In genomic region chr21:46390603-46391545, GRCh38 we compare ENCODE assay signal across 12 cellular contexts.
"Had no signal": no experiment of that assay in that cellular context is flagged by ENCODE, and none has a peak within 500 bp of the region (broad histone marks: within the 10 kb centered on the region; RNA-seq: fewer than 3 reads in every experiment).

No MANE protein-coding gene starts in this region.

- DNase-seq: activated CD4-positive, CD25-positive, alpha-beta regulatory T cell treated with anti-CD3 and anti-CD28 coated beads, Interleukin-2, amount 50 U/mL, for 72 hours; dorsolateral prefrontal cortex; kidney glomerular epithelial cell; mesendoderm; stimulated activated naive CD4-positive, alpha-beta T cell; T-helper 9 cell; transverse colon had no signal

- H3K4me3 Mint-ChIP-seq: activated T-helper 1 cell treated with anti-CD3 and anti-CD28 coated beads, Interleukin-12 subunit alpha, Interleukin-12 subunit beta, Interleukin-2, Interleukin-4 antibody, amounts not matched to agents 30 ng/mL and 10 ng/mL and 1 ng/mL, durations not matched to agents 14 hours and 24 hours and 36 hours; nephron had no signal

- H3K9me3 Mint-ChIP-seq: activated T-helper 1 cell treated with anti-CD3 and anti-CD28 coated beads, Interleukin-12 subunit alpha, Interleukin-12 subunit beta, Interleukin-2, Interleukin-4 antibody, amounts not matched to agents 30 ng/mL and 10 ng/mL and 1 ng/mL, durations not matched to agents 14 hours and 24 hours and 36 hours; nephron had no signal

- H3K4me3 ChIP-seq: ascending aorta, dorsolateral prefrontal cortex, hepatocyte, SJSA1, transverse colon had no signal

- H3K9me3 ChIP-seq: ascending aorta, SJSA1, transverse colon had no signal

- H3K27me3 ChIP-seq: ascending aorta, dorsolateral prefrontal cortex, hepatocyte, SJSA1, transverse colon had no signal

- H3K4me2 ChIP-seq: hepatocyte had no signal

- H2AFZ ChIP-seq: hepatocyte had no signal

- H3K4me1 ChIP-seq: SJSA1, transverse colon had no signal

- H3K79me2 ChIP-seq: hepatocyte had no signal

- H3K27ac ChIP-seq: ascending aorta, hepatocyte, SJSA1, transverse colon had no signal

- H3K27ac Mint-ChIP-seq: activated T-helper 1 cell treated with anti-CD3 and anti-CD28 coated beads, Interleukin-12 subunit alpha, Interleukin-12 subunit beta, Interleukin-2, Interleukin-4 antibody, amounts not matched to agents 30 ng/mL and 10 ng/mL and 1 ng/mL, durations not matched to agents 14 hours and 24 hours and 36 hours had no signal
